ENCODE assay signal across 8 cellular contexts in the genomic region with DNA sequence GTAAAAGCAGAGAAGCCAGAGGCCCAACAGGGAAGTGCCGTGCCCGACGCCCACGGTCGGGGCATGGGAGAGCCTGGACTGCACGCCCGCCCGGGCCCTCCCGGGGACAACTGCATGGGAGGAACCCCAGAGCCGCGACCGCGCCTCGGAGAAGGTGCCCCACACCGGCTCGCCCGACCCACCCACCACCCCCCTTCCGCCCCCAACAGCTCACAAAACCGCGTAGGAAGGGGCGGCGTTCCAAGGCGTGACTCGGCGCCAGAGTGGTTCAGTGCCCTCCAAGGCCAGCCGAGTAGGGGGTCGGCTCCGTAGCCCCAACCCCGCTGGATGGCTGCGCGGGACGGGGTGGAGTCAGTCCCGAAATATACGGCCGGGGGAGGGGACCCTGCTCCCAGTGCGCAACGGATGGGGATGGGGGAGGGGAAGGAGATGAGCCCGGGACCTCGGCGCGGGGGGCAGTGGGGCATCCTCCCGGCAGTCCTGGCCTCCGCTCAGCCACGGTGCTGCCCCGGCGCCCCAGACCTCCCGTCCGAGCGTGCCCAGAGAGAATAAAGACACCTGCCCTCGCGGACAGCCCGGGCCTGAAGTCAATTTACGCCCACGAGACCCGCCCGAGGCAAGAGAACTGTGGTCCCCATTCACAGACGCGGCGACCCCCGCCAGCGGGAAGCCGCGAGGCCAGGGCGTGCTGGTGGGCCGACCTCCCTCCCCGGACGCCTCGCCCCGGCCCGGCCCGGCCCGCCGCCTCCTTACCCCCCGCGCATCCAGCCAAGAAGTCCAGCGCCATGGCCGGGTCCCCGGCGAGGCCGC. TPM values are rescaled to one million over a fixed set of nuclear protein-coding genes. Genes with fewer than 3 reads are reported as not detected.
DNase-seq lines count a peak whose midpoint lies in the region; ATAC-seq and TF ChIP-seq lines count a peak whose summit lies in the region.

No MANE protein-coding gene starts in this region.

- no peaks in the 10 kb centered on the region for H3K27me3 Mint-ChIP-seq in CD8-positive, alpha-beta T cell (ENCODE audit: low read depth)
- no peaks in the 10 kb centered on the region for H3K27me3 Mint-ChIP-seq in activated B cell treated with CpG ODN at 0.5 μM for 24 hours

- intact Hi-C loops in CD8-positive, alpha-beta T cell (cut with DNase I, micrococcal nuclease) = loop anchor here (1.0 to 10.0 kb wide), 7 partner anchors 13 to 701 kb away; a partner anchor contains a TSS
- intact Hi-C loops in activated B cell treated with CpG ODN at 0.5 μM for 24 hours (cut with micrococcal nuclease) = loop anchor here (1.0 to 10.0 kb wide), 8 partner anchors 8 to 701 kb away; a partner anchor contains a TSS

- no peaks in the 10 kb centered on the region for H3K27me3 ChIP-seq in CD8-positive, alpha-beta T cell (ENCODE audit: insufficient read depth, low read length)
- H3K27me3 ChIP-seq in duodenal mucosa (ENCODE audit: control insufficient read depth in 1 of 2, insufficient read depth in 2 of 2, low read length in 2 of 2) (no peaks in the 10 kb centered on the region), mononuclear cell (ENCODE audit: insufficient read depth, low read length) (no peaks in the 10 kb centered on the region), stomach smooth muscle (ENCODE audit: control insufficient read depth in 1 of 2, insufficient read depth in 2 of 2, low read length in 2 of 2) (no peaks in the 10 kb centered on the region)

- H3K9me3 Mint-ChIP-seq in CD8-positive, alpha-beta T cell = no peaks in the 10 kb centered on the region
- no peaks in the 10 kb centered on the region for H3K9me3 Mint-ChIP-seq in activated B cell treated with CpG ODN at 0.5 μM for 24 hours

- POLR2A ChIA-PET in CD8-positive, alpha-beta T cell (lab: Charles Lee) = interaction anchor here (1.1 kb wide), 1 partner anchor 18 kb away, joined by 3 read pairs; no protein-coding TSS in a partner anchor
- POLR2A ChIA-PET in activated B cell treated with CpG ODN at 0.5 μM for 24 hours (lab: Charles Lee) = interaction anchor here (0.6 to 1.7 kb wide), 5 partner anchors 9 to 237 kb away, joined by 3 to 14 read pairs (median 3); a partner anchor contains a TSS

- H3K9ac ChIP-seq in duodenal mucosa (ENCODE audit: low read depth in 1 of 2, low read length in 2 of 2) (peak overlapping the region; percentile 33 to 59), stomach smooth muscle (ENCODE audit: low read length in 2 of 2) (peak overlapping the region; percentile 42 to 63)

- H3K36me3 Mint-ChIP-seq in CD8-positive, alpha-beta T cell = no peaks in the 10 kb centered on the region
- H3K36me3 Mint-ChIP-seq in activated B cell treated with CpG ODN at 0.5 μM for 24 hours (ENCODE audit: low read depth) = no peaks in the 10 kb centered on the region

- H3K4me1 Mint-ChIP-seq in CD8-positive, alpha-beta T cell (ENCODE audit: low read depth) = peaks cover 18% of the 10 kb centered on the region
- peaks cover 14% of the 10 kb centered on the region for H3K4me1 Mint-ChIP-seq in activated B cell treated with CpG ODN at 0.5 μM for 24 hours

- DNase-seq in CD8-positive, alpha-beta T cell = peak in 6 of 7 experiments; percentile 47 to 82 (median 58)
- DNase-seq in activated B cell treated with CpG ODN at 0.5 μM for 24 hours = peak; percentile 37
- DNase-seq in DMS153 (lab: John Stamatoyannopoulos, UW) = no peak

- peak overlapping the region; percentile 86 for H3K4me3 Mint-ChIP-seq in CD8-positive, alpha-beta T cell
- H3K4me3 Mint-ChIP-seq in activated B cell treated with CpG ODN at 0.5 μM for 24 hours = peak overlapping the region; percentile 87

- CTCF ChIA-PET in CD8-positive, alpha-beta T cell (lab: Charles Lee) = interaction anchor here (0.7 to 1.3 kb wide), 3 partner anchors 20 to 28 kb away, joined by 3 to 8 read pairs (median 4); no protein-coding TSS in a partner anchor
- CTCF ChIA-PET in activated B cell treated with CpG ODN at 0.5 μM for 24 hours (lab: Charles Lee) = interaction anchor here (1.6 kb wide), 1 partner anchor 21 kb away, joined by 3 read pairs; no protein-coding TSS in a partner anchor

- TF ChIP-seq CTCF in CD8-positive, alpha-beta T cell (IDR thresholded peaks at IDR 0.05) = no peak
- no peak for TF ChIP-seq CTCF in activated B cell treated with CpG ODN at 0.5 μM for 24 hours (IDR thresholded peaks at IDR 0.05)

- H3K4me3 ChIP-seq in CD8-positive, alpha-beta T cell (ENCODE audit: low read depth, low read length) = peak overlapping the region; percentile 76
- H3K4me3 ChIP-seq in duodenal mucosa (ENCODE audit: low read depth in 1 of 2, low read length in 2 of 2) = peak overlapping the region; percentile 70 to 73
- H3K4me3 ChIP-seq in mononuclear cell (ENCODE audit: low read length) = peak overlapping the region; percentile 62
- H3K4me3 ChIP-seq in stomach smooth muscle (ENCODE audit: low read length in 2 of 2) = peak overlapping the region; percentile 67 to 81

- no peaks in the 10 kb centered on the region for H3K9me3 ChIP-seq in CD8-positive, alpha-beta T cell (ENCODE audit: low read length)
- H3K9me3 ChIP-seq in duodenal mucosa (ENCODE audit: control insufficient read depth in 1 of 2, low read length in 2 of 2) = no peaks in the 10 kb centered on the region
- H3K9me3 ChIP-seq in mononuclear cell (ENCODE audit: low read depth, low read length) = no peaks in the 10 kb centered on the region
- H3K9me3 ChIP-seq in stomach smooth muscle (ENCODE audit: control insufficient read depth in 2 of 2, low read length in 2 of 2) = no peaks in the 10 kb centered on the region

- peaks cover 18% of the 10 kb centered on the region for H3K4me1 ChIP-seq in CD8-positive, alpha-beta T cell (ENCODE audit: insufficient read depth, low read length)
- H3K4me1 ChIP-seq in duodenal mucosa (ENCODE audit: control insufficient read depth in 1 of 2, insufficient read depth in 2 of 2, low read length in 2 of 2) = peaks cover 11 to 22% of the 10 kb centered on the region in 2 donors
- peaks cover 29% of the 10 kb centered on the region for H3K4me1 ChIP-seq in mononuclear cell (ENCODE audit: insufficient read depth, low read length)
- peaks cover 36% of the 10 kb centered on the region for H3K4me1 ChIP-seq in stomach smooth muscle (ENCODE audit: control insufficient read depth, insufficient read depth, low read length)

- H3K36me3 ChIP-seq in CD8-positive, alpha-beta T cell (ENCODE audit: insufficient read depth, low read length) = no peaks in the 10 kb centered on the region
- H3K36me3 ChIP-seq in duodenal mucosa (ENCODE audit: control insufficient read depth in 1 of 2, insufficient read depth in 2 of 2, low read length in 2 of 2) (no peaks in the 10 kb centered on the region), stomach smooth muscle (ENCODE audit: control insufficient read depth in 2 of 2, insufficient read depth in 2 of 2, low read length in 2 of 2) (no peaks in the 10 kb centered on the region)

- peak; percentile 51 for ATAC-seq in CD8-positive, alpha-beta T cell
- peak; percentile 1 for ATAC-seq in HG02798 (IDR thresholded peaks at IDR 0.05; ENCODE audit: poor library complexity, unreplicated experiment)
- ATAC-seq in activated B cell treated with CpG ODN at 0.5 μM for 24 hours (ENCODE audit: low read depth) = peak; percentile 4
- no peak for ATAC-seq in HG03565 (IDR thresholded peaks at IDR 0.05; ENCODE audit: unreplicated experiment)

- H3K27ac Mint-ChIP-seq in CD8-positive, alpha-beta T cell = peak overlapping the region; percentile 60
- peak overlapping the region; percentile 66 for H3K27ac Mint-ChIP-seq in activated B cell treated with CpG ODN at 0.5 μM for 24 hours

- H3K27ac ChIP-seq in CD8-positive, alpha-beta T cell (ENCODE audit: low read depth, low read length) = no peak overlapping the region
- peak overlapping the region; percentile 56 for H3K27ac ChIP-seq in duodenal mucosa (ENCODE audit: low read depth, low read length)
- H3K27ac ChIP-seq in stomach smooth muscle (ENCODE audit: low read length) = peak overlapping the region; percentile 73

RNA-seq across cellular contexts. Expression of a gene that starts 0.6 kb away (rescaled TPM):
- 10 to 100 TPM; 19.4 to 22.8 TPM for total RNA-seq in CD8-positive, alpha-beta T cell
- total RNA-seq in activated B cell treated with CpG ODN at 0.5 μM for 24 hours = 20.6 and 28.8 TPM in 2 replicates
- 9.2 TPM for total RNA-seq in mononuclear cell

RNA-seq across cellular contexts. Expression of a gene that starts 17.5 kb away (rescaled TPM):
- total RNA-seq in CD8-positive, alpha-beta T cell = not detected
- total RNA-seq in activated B cell treated with CpG ODN at 0.5 μM for 24 hours (not detected in 2 replicates), mononuclear cell (0.10 TPM)
